Comparison of ENCODE assay signal across 8 cellular contexts in genomic region chr17:43006639-43007551, GRCh38. TPM values are rescaled to one million over a fixed set of nuclear protein-coding genes. Genes with fewer than 3 reads are reported as not detected.
DNase-seq lines count a peak whose midpoint lies in the region; ATAC-seq and TF ChIP-seq lines count a peak whose summit lies in the region.

TSS of gene IFI35 (plus strand) at chr17:43006784. CDS start at chr17:43006948, 164 bp downstream.

- peaks cover 11% of the 10 kb centered on the region for H3K4me1 ChIP-seq in Karpas-422 (ENCODE audit: low read length)
- peaks cover 4% of the 10 kb centered on the region for H3K4me1 ChIP-seq in cardiac muscle cell (ENCODE audit: low read depth)

- H3K36me3 Mint-ChIP-seq in CD4-positive, alpha-beta T cell (ENCODE audit: low read depth), result peaks cover 43% of the 10 kb centered on the region
- H3K36me3 Mint-ChIP-seq in type B pancreatic cell, result peaks cover 2% of the 10 kb centered on the region

- H3K4me2 ChIP-seq in Karpas-422 (ENCODE audit: low read depth, low read length, poor library complexity, severe bottlenecking), result peak within 1 kb of the TSS; percentile 80

- H3K27ac Mint-ChIP-seq in CD4-positive, alpha-beta T cell, result peak within 1 kb of the TSS; percentile 92
- peak within 1 kb of the TSS; percentile 91 for H3K27ac Mint-ChIP-seq in type B pancreatic cell

- H3K4me3 ChIP-seq in Karpas-422 (ENCODE audit: low read length), result peak within 1 kb of the TSS; percentile 74
- H3K4me3 ChIP-seq in cardiac muscle cell, result peak within 1 kb of the TSS; percentile 21

- POLR2A ChIA-PET in CD4-positive, alpha-beta T cell (lab: Charles Lee), result interaction anchor here (0.6 to 2.9 kb wide), 11 partner anchors 9 to 382 kb away, joined by 3 to 58 read pairs (median 5); partner anchors contain the start of genes NBR1, RND2, RPL27 and TMEM106A

- ATAC-seq in CD4-positive, alpha-beta T cell (ENCODE audit: poor library complexity), result peak; percentile 99
- peak; percentile 63 for ATAC-seq in GM19455 (IDR thresholded peaks at IDR 0.05; ENCODE audit: unreplicated experiment)

- peak within 1 kb of the TSS; percentile 84 for H3K9ac ChIP-seq in Karpas-422 (ENCODE audit: low read length)

- peak within 1 kb of the TSS; percentile 99 for H3K4me3 Mint-ChIP-seq in CD4-positive, alpha-beta T cell
- H3K4me3 Mint-ChIP-seq in type B pancreatic cell, result peak within 1 kb of the TSS; percentile 87

- TF ChIP-seq CTCF in CD4-positive, alpha-beta T cell (IDR thresholded peaks at IDR 0.05), result peak; percentile 72
- TF ChIP-seq CTCF in cardiac muscle cell (IDR thresholded peaks at IDR 0.05; ENCODE audit: low read depth, low read length) (peak; percentile 38), type B pancreatic cell (conservative IDR thresholded peaks at IDR 0.05) (no peak)

- H4K20me1 ChIP-seq in Karpas-422 (ENCODE audit: insufficient read depth, low read depth, low read length), result no peaks in the 10 kb centered on the region

- peaks cover 18% of the 10 kb centered on the region for H3K4me1 Mint-ChIP-seq in CD4-positive, alpha-beta T cell (ENCODE audit: low read depth)
- peaks cover 14% of the 10 kb centered on the region for H3K4me1 Mint-ChIP-seq in type B pancreatic cell (ENCODE audit: unreplicated experiment)

- DNase-seq in CD4-positive, alpha-beta T cell, result peak; percentile 77 to 89 (median 82)
- DNase-seq in Karpas-422 (peak; percentile 93), T follicular helper cell (ENCODE audit: low read depth) (peak; percentile 72), cardiac muscle cell (ENCODE audit: low read depth in 1 of 2, low spot score in 1 of 2) (peak; percentile 72 to 90), posterior vena cava (ENCODE audit: low spot score) (peak; percentile 95), type B pancreatic cell (ENCODE audit: extremely low spot score, unreplicated experiment) (no peak)
- DNase-seq in activated naive CD8-positive, alpha-beta T cell treated with anti-CD3 and anti-CD28 coated beads, Interleukin-2, amount 50 U/mL, for 16 hours (ENCODE audit: low read depth, low spot score), result peak; percentile 76

- H3K9me3 Mint-ChIP-seq in CD4-positive, alpha-beta T cell, result no peaks in the 10 kb centered on the region
- no peaks in the 10 kb centered on the region for H3K9me3 Mint-ChIP-seq in type B pancreatic cell

- intact Hi-C loops in CD4-positive, alpha-beta T cell (cut with DNase I, micrococcal nuclease), result loop anchor here (1.0 to 5.0 kb wide), 5 partner anchors 14 to 332 kb away; partner anchors contain the start of gene TMEM106A (in 1 of the 2)
- intact Hi-C loops in posterior vena cava (cut with DNase I), result no loop called here

- CTCF ChIA-PET in CD4-positive, alpha-beta T cell (lab: Charles Lee), result interaction anchor here (1.0 to 1.7 kb wide), 4 partner anchors 9 to 477 kb away, joined by 4 to 14 read pairs (median 6); partner anchors contain the start of genes DHX8, NBR1, PTGES3L and RPL27

- peak within 1 kb of the TSS; percentile 75 for H3K27ac ChIP-seq in CD4-positive, alpha-beta T cell (ENCODE audit: low read depth, low read length)
- H3K27ac ChIP-seq in Karpas-422 (ENCODE audit: low read length), result peak within 1 kb of the TSS; percentile 75
- H3K27ac ChIP-seq in cardiac muscle cell, result peak within 1 kb of the TSS; percentile 74

- H3K36me3 ChIP-seq in Karpas-422 (ENCODE audit: insufficient read depth, low read length) (peaks cover 6% of the 10 kb centered on the region; the same call in 1 of the 2 replicates), cardiac muscle cell (peaks cover 12% of the 10 kb centered on the region)

- no peak within 1 kb of the TSS; the same call in 1 of the 2 replicates for H2AFZ ChIP-seq in Karpas-422 (ENCODE audit: low read length)

- no peaks in the 10 kb centered on the region for H3K27me3 ChIP-seq in CD4-positive, alpha-beta T cell (ENCODE audit: control insufficient read depth, insufficient read depth, low read length)
- H3K27me3 ChIP-seq in Karpas-422 (ENCODE audit: low read length) (no peaks in the 10 kb centered on the region), cardiac muscle cell (no peaks in the 10 kb centered on the region)

- H3K9me3 ChIP-seq in CD4-positive, alpha-beta T cell (ENCODE audit: control insufficient read depth, low read length), result no peaks in the 10 kb centered on the region
- no peaks in the 10 kb centered on the region for H3K9me3 ChIP-seq in Karpas-422 (ENCODE audit: low read length)
- H3K9me3 ChIP-seq in cardiac muscle cell (ENCODE audit: low read depth), result no peaks in the 10 kb centered on the region

- no peaks in the 10 kb centered on the region for H3K9me2 ChIP-seq in Karpas-422 (replicated peaks; ENCODE audit: insufficient read depth, low read length)

- no peaks in the 10 kb centered on the region for H3K79me2 ChIP-seq in Karpas-422 (ENCODE audit: low read length)

- no peaks in the 10 kb centered on the region for H3K27me3 Mint-ChIP-seq in CD4-positive, alpha-beta T cell
- no peaks in the 10 kb centered on the region for H3K27me3 Mint-ChIP-seq in type B pancreatic cell

RNA-seq across cellular contexts. Expression of gene IFI35, which starts in this region (rescaled TPM):
- 10 to 100 TPM; 23.0 to 24.7 TPM for total RNA-seq in CD4-positive, alpha-beta T cell
- total RNA-seq in Karpas-422 (2014; rRNA removed; shearing (Covaris generic); ENCODE audit: low replicate concordance), result 19.1 and 27.2 TPM in 2 replicates
- total RNA-seq in cardiac muscle cell, result 4.7 and 6.8 TPM in 2 replicates
- polyA plus RNA-seq in cardiac muscle cell, result 8.7 and 9.4 TPM in 2 replicates
- 10 to 100 TPM; 23.9 to 24.1 TPM for total RNA-seq in posterior vena cava
- 6.6 and 8.8 TPM in 2 replicates for total RNA-seq in type B pancreatic cell (ENCODE audit: low replicate concordance)

Comparison
In these comparisons a context has a peak if more than half of its experiments do, and no peak if none do; other contexts are left out.
1. intact Hi-C loops: an anchor here in CD4-positive, alpha-beta T cell (1.0 to 5.0 kb wide); none called in posterior vena cava.